ENCODE assay signal across 8 cellular contexts in genomic region chr1:201503397-201504176, GRCh38.
DNase-seq lines count a peak whose midpoint lies in the region; TF ChIP-seq lines count a peak whose summit lies in the region.

No MANE protein-coding gene starts in this region.

- peak overlapping the region in 1 of 2 donors; percentile 18 for H3K4me3 ChIP-seq in foreskin fibroblast (ENCODE audit: low read depth in 1 of 2, low read length in 2 of 2)

- DNase-seq in GM04503 (ENCODE audit: low read depth) (peak; percentile 85), SHP77 (lab: John Stamatoyannopoulos, UW) (peak; percentile 23 to 26), foreskin fibroblast (peak; percentile 94 to 95), retina (peak; percentile 59), DMS153 treated with DMSO at 0.1 percent for 48 hours (lab: John Stamatoyannopoulos, UW; ENCODE audit: unreplicated experiment) (no peak), superior temporal gyrus (ENCODE audit: extremely low spot score) (no peak)
- DNase-seq in activated effector memory CD4-positive, alpha-beta T cell treated with Interleukin-2 at 50 U/mL for 16 hours, result no peak
- no peak for DNase-seq in NK-92 treated with Interleukin-12 subunit alpha and Interleukin-12 subunit beta, amount 100 ng/mL, for 24 hours (lab: John Stamatoyannopoulos, UW)

- no peak for TF ChIP-seq CTCF in foreskin fibroblast (IDR thresholded peaks at IDR 0.05; ENCODE audit: low read depth, low read length)

Comparison
In these comparisons a context has a peak if more than half of its experiments do, and no peak if none do; other contexts are left out.
1. DNase-seq: peak in GM04503 (single experiment), SHP77 (2 of 2), foreskin fibroblast (2 of 2) and retina (single experiment); none in activated effector memory CD4-positive, alpha-beta T cell treated with Interleukin-2 at 50 U/mL for 16 hours (single experiment), DMS153 treated with DMSO at 0.1 percent for 48 hours (single experiment), superior temporal gyrus (single experiment) and NK-92 treated with Interleukin-12 subunit alpha and Interleukin-12 subunit beta, amount 100 ng/mL, for 24 hours (single experiment).